11 cellular contexts compared by ENCODE assay signal in genomic region chr16:89562939-89563338, GRCh38.
A peak's percentile ranks its signal among the peaks of the same experiment; 100 is the strongest.
DNase-seq lines count a peak whose midpoint lies in the region; ATAC-seq and TF ChIP-seq lines count a peak whose summit lies in the region.
"Had no signal": no experiment of that assay in that cellular context is flagged by ENCODE, and none has a peak within 500 bp of the region (broad histone marks: within the 10 kb centered on the region; RNA-seq: fewer than 3 reads in every experiment).

No MANE protein-coding gene starts in this region.

- H3K36me3 Mint-ChIP-seq in stimulated activated naive CD8-positive, alpha-beta T cell treated with anti-CD3 and anti-CD28 coated beads, Interleukin-15, Interleukin-2, amounts not matched to agents 100 ng/mL and 50 ng/mL, for 24 hours (ENCODE audit: low read depth) = peaks cover 40% of the 10 kb centered on the region
- peaks cover 45% of the 10 kb centered on the region for H3K36me3 Mint-ChIP-seq in T-helper 2 cell treated with Interferon-gamma antibody and Interleukin-4, amounts not matched to agents 5 μg/mL and 100 μg/mL, for 36 hours (ENCODE audit: low read depth)

- peak overlapping the region; percentile 99 for H3K4me3 Mint-ChIP-seq in stimulated activated naive CD8-positive, alpha-beta T cell treated with anti-CD3 and anti-CD28 coated beads, Interleukin-15, Interleukin-2, amounts not matched to agents 100 ng/mL and 50 ng/mL, for 24 hours
- H3K4me3 Mint-ChIP-seq in T-helper 2 cell treated with Interferon-gamma antibody and Interleukin-4, amounts not matched to agents 5 μg/mL and 100 μg/mL, for 36 hours = peak overlapping the region; percentile 92

- peak overlapping the region; percentile 87 for H3K4me3 ChIP-seq in fibroblast of pulmonary artery (replicated peaks; ENCODE audit: low read depth, low read length)
- H3K4me3 ChIP-seq: SJSA1 had no signal

- no peak for TF ChIP-seq CTCF in fibroblast of pulmonary artery (IDR thresholded peaks at IDR 0.05; ENCODE audit: low read length, missing control alignments)

- peaks cover 58% of the 10 kb centered on the region for H3K4me1 Mint-ChIP-seq in stimulated activated naive CD8-positive, alpha-beta T cell treated with anti-CD3 and anti-CD28 coated beads, Interleukin-15, Interleukin-2, amounts not matched to agents 100 ng/mL and 50 ng/mL, for 24 hours (ENCODE audit: low read depth)
- H3K4me1 Mint-ChIP-seq in T-helper 2 cell treated with Interferon-gamma antibody and Interleukin-4, amounts not matched to agents 5 μg/mL and 100 μg/mL, for 36 hours (ENCODE audit: low read depth) = peaks cover 35% of the 10 kb centered on the region

- DNase-seq in stimulated activated naive CD8-positive, alpha-beta T cell treated with anti-CD3 and anti-CD28 coated beads, Interleukin-15, Interleukin-2, amounts not matched to agents 100 U/mL and 50 U/mL, for 24 hours = no peak
- no peak for DNase-seq in T-helper 2 cell treated with Interferon-gamma antibody and Interleukin-4, amounts not matched to agents 5 μg/mL and 100 μg/mL, for 36 hours (ENCODE audit: low spot score)
- DNase-seq in fibroblast of pulmonary artery (ENCODE audit: low read depth) (no peak), D341Med (ENCODE audit: low spot score) (no peak), HCEC 1CT (no peak), DMS53 treated with DMSO at 0.1 percent for 48 hours (lab: John Stamatoyannopoulos, UW; ENCODE audit: unreplicated experiment) (no peak)
- DNase-seq: DMS79; stimulated activated CD4-positive, alpha-beta T cell treated with anti-CD3 and anti-CD28 coated beads, Interleukin-4, amount 100 ng/mL, for 4 hours had no signal

- no peaks in the 10 kb centered on the region for H3K27me3 Mint-ChIP-seq in stimulated activated naive CD8-positive, alpha-beta T cell treated with anti-CD3 and anti-CD28 coated beads, Interleukin-15, Interleukin-2, amounts not matched to agents 100 ng/mL and 50 ng/mL, for 24 hours
- no peaks in the 10 kb centered on the region for H3K27me3 Mint-ChIP-seq in T-helper 2 cell treated with Interferon-gamma antibody and Interleukin-4, amounts not matched to agents 5 μg/mL and 100 μg/mL, for 36 hours (ENCODE audit: low read depth)

- H3K27ac Mint-ChIP-seq in stimulated activated naive CD8-positive, alpha-beta T cell treated with anti-CD3 and anti-CD28 coated beads, Interleukin-15, Interleukin-2, amounts not matched to agents 100 ng/mL and 50 ng/mL, for 24 hours = peak overlapping the region; percentile 92
- no peak overlapping the region for H3K27ac Mint-ChIP-seq in T-helper 2 cell treated with Interferon-gamma antibody and Interleukin-4, amounts not matched to agents 5 μg/mL and 100 μg/mL, for 36 hours

- H3K9me3 Mint-ChIP-seq in stimulated activated naive CD8-positive, alpha-beta T cell treated with anti-CD3 and anti-CD28 coated beads, Interleukin-15, Interleukin-2, amounts not matched to agents 100 ng/mL and 50 ng/mL, for 24 hours = no peaks in the 10 kb centered on the region
- no peaks in the 10 kb centered on the region for H3K9me3 Mint-ChIP-seq in T-helper 2 cell treated with Interferon-gamma antibody and Interleukin-4, amounts not matched to agents 5 μg/mL and 100 μg/mL, for 36 hours

- no peak for ATAC-seq in stimulated activated naive CD8-positive, alpha-beta T cell treated with anti-CD3 and anti-CD28 coated beads, Interleukin-15, Interleukin-2, amounts not matched to agents 100 U/mL and 50 U/mL, for 24 hours
- ATAC-seq in GM18519 (IDR thresholded peaks at IDR 0.05; ENCODE audit: low FRiP score, unreplicated experiment) = no peak
